ENCODE assay signal across 31 cellular contexts in the genomic region with DNA sequence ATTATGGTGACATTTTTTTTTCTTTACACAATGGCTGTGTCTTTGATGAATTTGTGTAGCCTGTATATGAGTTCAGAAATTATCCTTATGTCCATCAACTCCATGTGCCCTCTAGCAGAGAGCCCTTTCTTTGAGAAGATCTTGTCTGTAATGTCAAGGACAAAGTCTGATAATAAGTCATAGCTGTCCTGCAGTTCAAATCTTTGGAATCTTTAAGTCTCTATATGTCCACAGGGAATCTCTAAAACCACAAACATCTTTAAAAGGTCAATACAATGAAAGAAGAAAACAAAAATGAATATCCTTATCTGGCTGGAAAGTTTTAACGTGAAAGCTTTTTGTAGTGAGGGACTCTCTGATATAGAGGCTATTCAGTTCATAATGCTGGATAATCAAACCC.
"Had no signal": no experiment of that assay in that cellular context is flagged by ENCODE, and none has a peak within 500 bp of the region (broad histone marks: within the 10 kb centered on the region; RNA-seq: fewer than 3 reads in every experiment).

No MANE protein-coding gene starts in this region.

- H3K9me3 Mint-ChIP-seq: natural killer cell; stimulated activated memory B cell treated with anti-CD40 and anti-IgM and Interleukin-4, amounts not matched to agents 10 μg/mL and 1 μg/mL and 100 μg/mL, for 72 hours; stimulated activated naive CD8-positive, alpha-beta T cell treated with anti-CD3 and anti-CD28 coated beads, Interleukin-15, amount 100 ng/mL, for 72 hours; type B pancreatic cell had no signal

- H3K27me3 Mint-ChIP-seq: progenitor cell of endocrine pancreas had no signal

- H3K27ac Mint-ChIP-seq: natural killer cell; nephron; neural progenitor cell; progenitor cell of endocrine pancreas; stimulated activated memory B cell treated with anti-CD40 and anti-IgM and Interleukin-4, amounts not matched to agents 10 μg/mL and 1 μg/mL and 100 μg/mL, for 72 hours; stimulated activated naive CD8-positive, alpha-beta T cell treated with anti-CD3 and anti-CD28 coated beads, Interleukin-15, amount 100 ng/mL, for 72 hours; type B pancreatic cell had no signal

- H3K9me3 ChIP-seq: ovary, psoas muscle, right lobe of liver, sigmoid colon, spleen, suprapubic skin, testis, tibial artery, transverse colon, upper lobe of right lung, uterus had no signal

- H3K4me1 ChIP-seq: parathyroid adenoma, psoas muscle, sigmoid colon, suprapubic skin, testis, tibial artery, upper lobe of right lung, uterus had no signal

- H3K36me3 Mint-ChIP-seq: natural killer cell; stimulated activated memory B cell treated with anti-CD40 and anti-IgM and Interleukin-4, amounts not matched to agents 10 μg/mL and 1 μg/mL and 100 μg/mL, for 72 hours; type B pancreatic cell had no signal

- H2AFZ ChIP-seq: neural progenitor cell, parathyroid adenoma had no signal

- H3K4me3 ChIP-seq: neural progenitor cell, ovary, psoas muscle, right lobe of liver, sigmoid colon, spleen, suprapubic skin, testis, tibial artery, transverse colon, upper lobe of right lung, uterus had no signal

- H3K36me3 ChIP-seq: neural progenitor cell, ovary, right lobe of liver, sigmoid colon, spleen, suprapubic skin, tibial artery, transverse colon, upper lobe of right lung, uterus had no signal

- H3K4me3 Mint-ChIP-seq: natural killer cell; nephron; neural progenitor cell; stimulated activated memory B cell treated with anti-CD40 and anti-IgM and Interleukin-4, amounts not matched to agents 10 μg/mL and 1 μg/mL and 100 μg/mL, for 72 hours; stimulated activated naive CD8-positive, alpha-beta T cell treated with anti-CD3 and anti-CD28 coated beads, Interleukin-15, amount 100 ng/mL, for 72 hours; type B pancreatic cell had no signal

- H3K4me2 ChIP-seq: neural progenitor cell had no signal

- H3K27ac ChIP-seq: neural progenitor cell, ovary, parathyroid adenoma, psoas muscle, right lobe of liver, sigmoid colon, spleen, suprapubic skin, testis, tibial artery, transverse colon, upper lobe of right lung, uterus had no signal

- H3K9ac ChIP-seq: neural progenitor cell, parathyroid adenoma had no signal

- H3K27me3 ChIP-seq: neural progenitor cell, ovary, right lobe of liver, sigmoid colon, suprapubic skin, testis, upper lobe of right lung, uterus had no signal

- ATAC-seq: natural killer cell; psoas muscle; right cardiac atrium; right lobe of liver; stimulated activated memory B cell treated with anti-CD40 and anti-IgM and Interleukin-4, amounts not matched to agents 10 μg/mL and 1 μg/mL and 100 μg/mL, for 72 hours; stimulated activated naive CD8-positive, alpha-beta T cell treated with anti-CD3 and anti-CD28 coated beads, Interleukin-15, amount 100 ng/mL, for 72 hours; stimulated activated naive CD8-positive, alpha-beta T cell treated with anti-CD3 and anti-CD28 coated beads, Interleukin-15, Interleukin-2, amounts not matched to agents 100 U/mL and 50 U/mL, for 24 hours; upper lobe of right lung had no signal

- DNase-seq: natural killer cell; occipital lobe; ovary; posterior cingulate gyrus; psoas muscle; right cardiac atrium; right lobe of liver; sigmoid colon; small intestine; spleen; stimulated activated CD4-positive, alpha-beta T cell treated with anti-CD3 and anti-CD28 coated beads, Interleukin-12 subunit alpha, Interleukin-12 subunit beta, amount 100 ng/mL, for 4 hours; stimulated activated CD4-positive, alpha-beta T cell treated with anti-CD3 and anti-CD28 coated beads, Interleukin-1b, Interleukin-23, amount 100 ng/mL, for 48 hours; stimulated activated CD4-positive, alpha-beta T cell treated with anti-CD3 and anti-CD28 coated beads, Interleukin-4, amount 100 ng/mL, for 1 hour; stimulated activated CD4-positive, alpha-beta T cell treated with anti-CD3 and anti-CD28 coated beads, Interleukin-4, amount 100 ng/mL, for 4 hours; stimulated activated CD8-positive, alpha-beta memory T cell treated with anti-CD3 and anti-CD28 coated beads, Interleukin-4, amount 100 ng/mL, for 48 hours; stimulated activated naive CD4-positive, alpha-beta T cell; stimulated activated naive CD8-positive, alpha-beta T cell treated with anti-CD3 and anti-CD28 coated beads, Interleukin-15, amount 100 ng/mL, for 72 hours; stimulated activated naive CD8-positive, alpha-beta T cell treated with anti-CD3 and anti-CD28 coated beads, Interleukin-15, Interleukin-2, amounts not matched to agents 100 U/mL and 50 U/mL, for 24 hours; substantia nigra; testis; tibial artery; transverse colon; upper lobe of right lung; uterus had no signal

- H3K79me2 ChIP-seq: parathyroid adenoma had no signal
